ENCODE assay signal across 17 cellular contexts in the genomic region with DNA sequence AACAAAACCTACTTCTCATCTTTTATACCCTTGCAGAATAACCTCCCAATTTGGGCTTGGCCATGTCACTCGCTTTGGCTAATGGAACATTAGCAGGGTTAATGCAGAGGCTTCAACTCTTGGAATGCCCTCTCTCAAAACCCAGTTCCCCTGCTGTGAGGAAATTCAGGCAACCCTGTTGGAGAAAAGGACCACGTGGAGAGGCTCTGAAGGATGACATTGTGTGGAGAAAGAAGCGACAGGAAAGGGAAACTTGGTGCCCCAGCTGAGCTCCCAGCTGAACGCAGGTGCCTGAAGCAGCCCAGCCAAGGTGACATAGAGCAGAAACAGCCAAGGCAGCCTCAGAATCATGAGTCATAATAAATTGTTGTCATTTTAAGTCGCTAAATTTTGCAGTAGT.
DNase-seq lines count a peak whose midpoint lies in the region; ATAC-seq, FAIRE-seq and TF ChIP-seq lines count a peak whose summit lies in the region.
"Had no signal": no experiment of that assay in that cellular context is flagged by ENCODE, and none has a peak within 500 bp of the region (broad histone marks: within the 10 kb centered on the region; RNA-seq: fewer than 3 reads in every experiment).

No MANE protein-coding gene starts in this region.

- no peak overlapping the region for H2BK120ac ChIP-seq in H9 (ENCODE audit: low read depth, low read length, poor library complexity, severe bottlenecking)

- H3K4me3 Mint-ChIP-seq in H9 (no peak overlapping the region), glutamatergic neuron (ENCODE audit: unreplicated experiment) (peak overlapping the region; percentile 59)
- H3K4me3 Mint-ChIP-seq: CD4-positive, CD25-positive, alpha-beta regulatory T cell had no signal

- H3K4ac ChIP-seq in H9 (ENCODE audit: low read depth, low read length): no peak overlapping the region

- H3T11ph ChIP-seq in H9 (ENCODE audit: low read length): no peak overlapping the region

- H2BK5ac ChIP-seq in H9 (ENCODE audit: insufficient read length, low read length): no peak overlapping the region

- no peaks in the 10 kb centered on the region for H3K36me3 Mint-ChIP-seq in H9 (ENCODE audit: insufficient read depth in 1 of 3, low read depth in 3 of 3)
- peaks cover 7% of the 10 kb centered on the region for H3K36me3 Mint-ChIP-seq in glutamatergic neuron (ENCODE audit: unreplicated experiment)
- H3K36me3 Mint-ChIP-seq: CD4-positive, CD25-positive, alpha-beta regulatory T cell had no signal

- H2BK12ac ChIP-seq in H9 (ENCODE audit: insufficient read length, low read depth, low read length): no peak overlapping the region

- no peak for TF ChIP-seq RAD21 in A549 (conservative IDR thresholded peaks at IDR 0.05 in 1 of 2, IDR thresholded peaks at IDR 0.05 in 1 of 2)

- H3K27me3 ChIP-seq in H9 (ENCODE audit: insufficient read depth, low read length): no peaks in the 10 kb centered on the region
- H3K27me3 ChIP-seq: BLaER1 treated with 17β-estradiol and CSF1 and Interleukin-3, amounts not matched to agents 10 nM and 100 nM had no signal

- H3K18ac ChIP-seq in H9 (ENCODE audit: insufficient read length, low read depth, low read length): no peak overlapping the region

- no peak overlapping the region for H4K91ac ChIP-seq in H9 (ENCODE audit: insufficient read length, low read depth, low read length)

- H3K56ac ChIP-seq in H9 (ENCODE audit: insufficient read length, low read depth, low read length): no peak overlapping the region

- H3K27ac Mint-ChIP-seq in H9 (no peak overlapping the region), glutamatergic neuron (ENCODE audit: unreplicated experiment) (peak overlapping the region; percentile 69)
- H3K27ac Mint-ChIP-seq: CD4-positive, CD25-positive, alpha-beta regulatory T cell had no signal

- no peak for TF ChIP-seq CTCF in A549 (IDR thresholded peaks at IDR 0.05)
- TF ChIP-seq CTCF in H9 (conservative IDR thresholded peaks at IDR 0.05): no peak
- TF ChIP-seq CTCF in glutamatergic neuron (IDR thresholded peaks at IDR 0.05; ENCODE audit: partially characterized antibody, unreplicated experiment): no peak

- H3K79me2 ChIP-seq in H9 (ENCODE audit: insufficient read depth, low read length): no peaks in the 10 kb centered on the region

- no peak overlapping the region for H3K23ac ChIP-seq in H9 (ENCODE audit: insufficient read length, low read depth, low read length)

- ATAC-seq in A549 (no peak), GM21619 (IDR thresholded peaks at IDR 0.05; ENCODE audit: unreplicated experiment) (no peak), GM18909 (IDR thresholded peaks at IDR 0.05; ENCODE audit: poor library complexity, unreplicated experiment) (no peak)
- ATAC-seq: HCT116, HepG2 had no signal

- no peak overlapping the region for H3K27ac ChIP-seq in A549
- no peak overlapping the region for H3K27ac ChIP-seq in H9 (ENCODE audit: insufficient read length, low read depth, low read length)
- H3K27ac ChIP-seq: BLaER1 treated with 17β-estradiol and CSF1 and Interleukin-3, amounts not matched to agents 10 nM and 100 nM had no signal

- POLR2A ChIA-PET in A549 (lab: Yijun Ruan, JAX): no interaction called here

- intact Hi-C loops in cardiac septum (cut with DNase I): no loop called here

- no peak for TF ChIP-seq EP300 in A549 (IDR thresholded peaks at IDR 0.05)

- H4K8ac ChIP-seq in H9 (replicated peaks; ENCODE audit: insufficient read length, low read depth, low read length): no peak overlapping the region

- H3K4me2 ChIP-seq in A549: no peak overlapping the region
- no peak overlapping the region for H3K4me2 ChIP-seq in H9 (ENCODE audit: insufficient read depth, insufficient read length, low read length)
- H3K4me2 ChIP-seq: BLaER1 treated with 17β-estradiol and CSF1 and Interleukin-3, amounts not matched to agents 10 nM and 100 nM had no signal

- no peaks in the 10 kb centered on the region for H3K79me1 ChIP-seq in H9 (ENCODE audit: insufficient read depth, low read depth, low read length, poor library complexity, severe bottlenecking)

- WGBS in A549 (ENCODE audit: missing lambda C conversion rate): 4% methylated on average over 5 of the region's 5 CpGs
- no CpG with 5 or more reads among the region's 5 CpGs for WGBS in H9 (ENCODE audit: extremely low coverage, insufficient read length, low lambda C conversion rate)

- H3K23me2 ChIP-seq in H9 (ENCODE audit: insufficient read length, low read depth, low read length, poor library complexity, severe bottlenecking): no peaks in the 10 kb centered on the region

- H4K20me1 ChIP-seq in H9 (ENCODE audit: control insufficient read depth, insufficient read depth, insufficient read length): no peaks in the 10 kb centered on the region
- H4K20me1 ChIP-seq: BLaER1 treated with 17β-estradiol and CSF1 and Interleukin-3, amounts not matched to agents 10 nM and 100 nM had no signal

- no peak overlapping the region for H2AFZ ChIP-seq in H9 (ENCODE audit: low read length)

- DNase-seq in A549 (ENCODE audit: low read depth in 1 of 2, low spot score in 1 of 2) (no peak), H9 (peak; percentile 63), glutamatergic neuron (no peak), iPS-NIHi11 (ENCODE audit: low spot score) (peak; percentile 23), cardiac septum (ENCODE audit: low spot score) (no peak)
- no peak for DNase-seq in stimulated activated CD4-positive, alpha-beta T cell treated with anti-CD3 and anti-CD28 coated beads, Interleukin-4, amount 100 ng/mL, for 1 hour
- DNase-seq: 8988T; ACHN; CD4-positive, CD25-positive, alpha-beta regulatory T cell; DMS53; GOT3 had no signal

- H3K9me3 Mint-ChIP-seq in H9 (no peaks in the 10 kb centered on the region; a peak in 1 of 5 replicates), glutamatergic neuron (ENCODE audit: unreplicated experiment) (peaks cover 14% of the 10 kb centered on the region)

- H3K4me1 ChIP-seq in A549 (no peaks in the 10 kb centered on the region), H9 (ENCODE audit: insufficient read depth, low read length) (peaks cover 2% of the 10 kb centered on the region; the same call in 1 of the 2 replicates)
- H3K4me1 ChIP-seq: BLaER1 treated with 17β-estradiol and CSF1 and Interleukin-3, amounts not matched to agents 10 nM and 100 nM had no signal

- TF ChIP-seq POLR2A in A549 (IDR thresholded peaks at IDR 0.05; ENCODE audit: low read length): no peak

- no peak overlapping the region for H4K5ac ChIP-seq in H9 (ENCODE audit: insufficient read length, low read depth, low read length)

- no peak overlapping the region for H2BK15ac ChIP-seq in H9 (ENCODE audit: low read depth, low read length)

- H2BK20ac ChIP-seq in H9 (ENCODE audit: low read depth, low read length, poor library complexity, severe bottlenecking): no peak overlapping the region

- no peak overlapping the region for H2AK5ac ChIP-seq in H9 (ENCODE audit: insufficient read length, low read length)

- H3K9ac ChIP-seq in H9 (ENCODE audit: extremely low read depth, insufficient read length, low read length): no peak overlapping the region
- H3K9ac ChIP-seq: BLaER1 treated with 17β-estradiol and CSF1 and Interleukin-3, amounts not matched to agents 10 nM and 100 nM had no signal

- H3K4me1 Mint-ChIP-seq in H9: peaks cover 27 to 33% of the 10 kb centered on the region in 2 experiments
- H3K4me1 Mint-ChIP-seq in glutamatergic neuron (ENCODE audit: low read depth, unreplicated experiment): peaks cover 61% of the 10 kb centered on the region
- H3K4me1 Mint-ChIP-seq: CD4-positive, CD25-positive, alpha-beta regulatory T cell had no signal

- H3K14ac ChIP-seq in H9 (ENCODE audit: insufficient read depth, low read length): no peak overlapping the region

- FAIRE-seq in A549 (lab: Jason Lieb, UNC): no peak
- FAIRE-seq: HepG2, HTR-8/SVneo had no signal

- H3K27me3 Mint-ChIP-seq in H9 (ENCODE audit: low read depth) (peaks cover 12% of the 10 kb centered on the region), glutamatergic neuron (ENCODE audit: unreplicated experiment) (peaks cover 14% of the 10 kb centered on the region)

- no peak overlapping the region for H3K4me3 ChIP-seq in A549
- H3K4me3 ChIP-seq: BLaER1 treated with 17β-estradiol and CSF1 and Interleukin-3, amounts not matched to agents 10 nM and 100 nM had no signal

- H3K9me3 ChIP-seq in A549 (no peaks in the 10 kb centered on the region), H9 (ENCODE audit: control insufficient read depth, low read depth, low read length) (no peaks in the 10 kb centered on the region)
- H3K9me3 ChIP-seq: BLaER1 treated with 17β-estradiol and CSF1 and Interleukin-3, amounts not matched to agents 10 nM and 100 nM had no signal

- CTCF ChIA-PET in A549 (lab: Yijun Ruan, JAX): no interaction called here

TF ChIP-seq in A549, 52 proteins besides CTCF, POLR2A, EP300 and RAD21:
- TF ChIP-seq EHMT2 (IDR thresholded peaks at IDR 0.05; ENCODE audit: low read depth) (no peak), FOSL2 (IDR thresholded peaks at IDR 0.05) (no peak), FOSL2 (CRISPR knock-in tag; IDR thresholded peaks at IDR 0.05) (peak; percentile 12; the same call in 1 of the 2 replicates)

Comparison
In these comparisons a context has a peak if more than half of its experiments do, and no peak if none do; other contexts are left out.
1. DNase-seq: peak in H9 (single experiment) and iPS-NIHi11 (single experiment); none in A549 (0 of 2), glutamatergic neuron (single experiment), cardiac septum (single experiment) and stimulated activated CD4-positive, alpha-beta T cell treated with anti-CD3 and anti-CD28 coated beads, Interleukin-4, amount 100 ng/mL, for 1 hour (single experiment).